Comparison of ENCODE assay signal across 1 cellular context in genomic region chr17:41967141-41967920, GRCh38.
A peak's percentile ranks its signal among the peaks of the same experiment; 100 is the strongest.
TF ChIP-seq lines count a peak whose summit lies in the region.

No MANE protein-coding gene starts in this region.

TF ChIP-seq in GM12878, 131 proteins besides CTCF, POLR2A, EP300 and RAD21 (continued from another document):
- TF ChIP-seq ZNF687 (IDR thresholded peaks at IDR 0.05) (no peak), TAF1 (IDR thresholded peaks at IDR 0.05; ENCODE audit: borderline replicate concordance, low read depth, low read length) (0 out of 2 replicates have a peak, but pooled peaks have one; percentile 19), BACH1 (IDR thresholded peaks at IDR 0.05; ENCODE audit: borderline replicate concordance) (no peak), BMI1 (IDR thresholded peaks at IDR 0.05; ENCODE audit: borderline replicate concordance) (no peak), RELB (IDR thresholded peaks at IDR 0.05; ENCODE audit: low read depth) (no peak), NFXL1 (IDR thresholded peaks at IDR 0.05; ENCODE audit: borderline replicate concordance) (no peak), YY1 (IDR thresholded peaks at IDR 0.05; ENCODE audit: low read depth, low read length) (peak; percentile 87), SUPT20H (IDR thresholded peaks at IDR 0.05; ENCODE audit: borderline replicate concordance, control insufficient read depth, low read depth, low read length) (no peak), CHD1 (IDR thresholded peaks at IDR 0.05; ENCODE audit: low read depth, low read length) (peak; percentile 17; the same call in 1 of the 2 replicates), CEBPZ (IDR thresholded peaks at IDR 0.05; ENCODE audit: low read depth, low read length) (no peak), TCF3 (IDR thresholded peaks at IDR 0.05; ENCODE audit: borderline replicate concordance, insufficient read depth, low read depth, low read length) (no peak), MLLT1 (IDR thresholded peaks at IDR 0.05) (no peak), MYC (IDR thresholded peaks at IDR 0.05; ENCODE audit: insufficient read depth, insufficient read length, insufficient replicate concordance, low read length, severe bottlenecking) (no peak), REST (IDR thresholded peaks at IDR 0.05; ENCODE audit: low read depth, low read length) (no peak), EGR1 (IDR thresholded peaks at IDR 0.05; ENCODE audit: borderline replicate concordance in 1 of 2, low read depth in 2 of 2, low read length in 2 of 2) (no peak), RUNX3 (IDR thresholded peaks at IDR 0.05; ENCODE audit: low read length) (0 out of 2 replicates have a peak, but pooled peaks have one; percentile 2), ATF3 (IDR thresholded peaks at IDR 0.05; ENCODE audit: borderline replicate concordance, extremely low read depth, low read depth, low read length) (no peak), E2F4 (IDR thresholded peaks at IDR 0.05; ENCODE audit: low read depth, low read length) (no peak), LARP7 (IDR thresholded peaks at IDR 0.05) (no peak), USF2 (IDR thresholded peaks at IDR 0.05; ENCODE audit: borderline replicate concordance, low read depth, low read length) (no peak), NRF1 (conservative IDR thresholded peaks at IDR 0.05; ENCODE audit: low read depth, low read length) (no peak), RFX5 (IDR thresholded peaks at IDR 0.05; ENCODE audit: low read depth, low read length) (no peak), ESRRA (IDR thresholded peaks at IDR 0.05; ENCODE audit: low read length) (no peak), SRF (IDR thresholded peaks at IDR 0.05; ENCODE audit: low read depth in 2 of 2, low read length in 2 of 2) (no peak), FOXM1 (IDR thresholded peaks at IDR 0.05; ENCODE audit: low read depth, low read length) (no peak)
